In the genomic region with DNA sequence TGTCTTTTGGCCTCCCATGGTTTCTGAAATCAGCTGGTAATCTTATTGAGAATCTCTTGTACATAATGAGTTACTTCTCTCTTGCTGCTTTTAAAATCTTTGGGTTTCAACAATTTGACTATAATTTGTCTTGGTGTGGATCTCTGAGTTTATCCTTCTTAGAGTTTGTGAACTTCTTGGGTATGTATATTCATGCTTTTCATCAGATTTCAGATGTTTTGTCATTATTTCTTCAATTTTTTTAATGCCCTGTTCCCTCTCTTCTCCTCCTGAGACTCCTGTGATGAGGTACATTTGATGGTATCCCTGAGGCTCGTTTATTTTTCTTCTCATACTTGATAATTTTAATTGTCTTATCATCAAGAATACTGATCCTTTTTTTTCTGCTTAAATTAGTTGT, we compare ENCODE assay signal across 1 cellular context.
TF ChIP-seq lines count a peak whose summit lies in the region.

No MANE protein-coding gene starts in this region.

TF ChIP-seq in HepG2, 621 proteins besides CTCF, POLR2A, EP300 and RAD21:
- TF ChIP-seq ZFP62 (CRISPR knock-in tag; IDR thresholded peaks at IDR 0.05) (no peak), ZNF749 (CRISPR knock-in tag; IDR thresholded peaks at IDR 0.05; ENCODE audit: borderline replicate concordance) (no peak), ZNF652 (CRISPR knock-in tag; IDR thresholded peaks at IDR 0.05; ENCODE audit: borderline replicate concordance, low read depth) (no peak), RXRB (CRISPR knock-in tag; IDR thresholded peaks at IDR 0.05; ENCODE audit: borderline replicate concordance) (no peak), SRY (CRISPR knock-in tag; IDR thresholded peaks at IDR 0.05) (no peak), SOX6 (IDR thresholded peaks at IDR 0.05) (no peak), SOX6 (CRISPR knock-in tag; IDR thresholded peaks at IDR 0.05) (no peak), SP140L (CRISPR knock-in tag; IDR thresholded peaks at IDR 0.05; ENCODE audit: borderline replicate concordance) (no peak), TSC22D2 (CRISPR knock-in tag; IDR thresholded peaks at IDR 0.05; ENCODE audit: borderline replicate concordance) (no peak), ZNF569 (CRISPR knock-in tag; IDR thresholded peaks at IDR 0.05; ENCODE audit: borderline replicate concordance) (no peak), ZNF777 (CRISPR knock-in tag; IDR thresholded peaks at IDR 0.05) (no peak)
- TF ChIP-seq, protein P1, sequence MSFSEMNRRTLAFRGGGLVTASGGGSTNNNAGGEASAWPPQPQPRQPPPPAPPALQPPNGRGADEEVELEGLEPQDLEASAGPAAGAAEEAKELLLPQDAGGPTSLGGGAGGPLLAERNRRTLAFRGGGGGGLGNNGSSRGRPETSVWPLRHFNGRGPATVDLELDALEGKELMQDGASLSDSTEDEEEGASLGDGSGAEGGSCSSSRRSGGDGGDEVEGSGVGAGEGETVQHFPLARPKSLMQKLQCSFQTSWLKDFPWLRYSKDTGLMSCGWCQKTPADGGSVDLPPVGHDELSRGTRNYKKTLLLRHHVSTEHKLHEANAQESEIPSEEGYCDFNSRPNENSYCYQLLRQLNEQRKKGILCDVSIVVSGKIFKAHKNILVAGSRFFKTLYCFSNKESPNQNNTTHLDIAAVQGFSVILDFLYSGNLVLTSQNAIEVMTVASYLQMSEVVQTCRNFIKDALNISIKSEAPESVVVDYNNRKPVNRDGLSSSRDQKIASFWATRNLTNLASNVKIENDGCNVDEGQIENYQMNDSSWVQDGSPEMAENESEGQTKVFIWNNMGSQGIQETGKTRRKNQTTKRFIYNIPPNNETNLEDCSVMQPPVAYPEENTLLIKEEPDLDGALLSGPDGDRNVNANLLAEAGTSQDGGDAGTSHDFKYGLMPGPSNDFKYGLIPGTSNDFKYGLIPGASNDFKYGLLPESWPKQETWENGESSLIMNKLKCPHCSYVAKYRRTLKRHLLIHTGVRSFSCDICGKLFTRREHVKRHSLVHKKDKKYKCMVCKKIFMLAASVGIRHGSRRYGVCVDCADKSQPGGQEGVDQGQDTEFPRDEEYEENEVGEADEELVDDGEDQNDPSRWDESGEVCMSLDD (CRISPR knock-in tag; IDR thresholded peaks at IDR 0.05; ENCODE audit: borderline replicate concordance) = no peak
